11 cellular contexts compared by ENCODE assay signal in genomic region chr2:191231995-191232394, GRCh38. TPM values are rescaled to one million over a fixed set of nuclear protein-coding genes. Genes with fewer than 3 reads are reported as not detected.
DNase-seq lines count a peak whose midpoint lies in the region; ATAC-seq, FAIRE-seq and TF ChIP-seq lines count a peak whose summit lies in the region.
"Had no signal": no experiment of that assay in that cellular context is flagged by ENCODE, and none has a peak within 500 bp of the region (broad histone marks: within the 10 kb centered on the region; RNA-seq: fewer than 3 reads in every experiment).

No MANE protein-coding gene starts in this region.

- TF ChIP-seq EP300 in HepG2 (IDR thresholded peaks at IDR 0.05; ENCODE audit: low read depth in 2 of 2, low read length in 2 of 2), result no peak
- TF ChIP-seq EP300 in HepG2 (CRISPR knock-in tag; IDR thresholded peaks at IDR 0.05; ENCODE audit: borderline replicate concordance), result no peak

- TF ChIP-seq POLR2A in IMR-90 (IDR thresholded peaks at IDR 0.05; ENCODE audit: low read depth, low read length) (no peak), HepG2 (IDR thresholded peaks at IDR 0.05; ENCODE audit: insufficient read depth in 1 of 2, low read depth in 2 of 2, low read length in 2 of 2) (no peak)

- ATAC-seq in IMR-90 (ENCODE audit: low read depth) (peak; percentile 56), HepG2 (no peak; the same call in 2 of the 3 replicates), GM18870 (IDR thresholded peaks at IDR 0.05; ENCODE audit: unreplicated experiment) (no peak)

- H3K9ac ChIP-seq in IMR-90 (ENCODE audit: low read depth, low read length) (no peak overlapping the region), HepG2 (ENCODE audit: insufficient read depth, low read depth, low read length) (no peak overlapping the region)

- TF ChIP-seq CTCF in AG04449 (IDR thresholded peaks at IDR 0.05; ENCODE audit: insufficient read depth, low read length, missing control alignments) (peak; percentile 47), IMR-90 (conservative IDR thresholded peaks at IDR 0.05; ENCODE audit: low read depth, low read length) (peak; percentile 60), brain (conservative IDR thresholded peaks at IDR 0.05) (peak; percentile 51 to 71), HepG2 (CRISPR knock-in tag; IDR thresholded peaks at IDR 0.05) (peak; percentile 66)

- no peaks in the 10 kb centered on the region for H3K36me3 Mint-ChIP-seq in brain

- H2BK120ac ChIP-seq in IMR-90 (ENCODE audit: low read depth, low read length), result peak overlapping the region; percentile 15; the same call in 1 of the 2 replicates

- no peak overlapping the region; the same call in 1 of the 2 replicates for H4K5ac ChIP-seq in IMR-90 (ENCODE audit: low read depth, low read length)

- no peak overlapping the region for H2AK9ac ChIP-seq in IMR-90 (replicated peaks; ENCODE audit: low read depth, low read length, poor library complexity)

- POLR2A ChIA-PET in AG04449 (lab: Yijun Ruan, JAX), result no interaction called here
- POLR2A ChIA-PET in IMR-90 (lab: Charles Lee; ENCODE audit: unreplicated experiment), result no interaction called here
- POLR2A ChIA-PET in HepG2 (lab: Yijun Ruan, JAX), result no interaction called here

- H2BK15ac ChIP-seq in IMR-90 (ENCODE audit: low read depth, low read length), result 0 out of 3 replicates have a peak overlapping the region, but pooled peaks have one; percentile 71

- H2AFZ ChIP-seq in IMR-90 (replicated peaks; ENCODE audit: low read length, poor library complexity) (no peak overlapping the region), HepG2 (ENCODE audit: low read length) (no peak overlapping the region)

- H3K14ac ChIP-seq in IMR-90 (replicated peaks; ENCODE audit: low read depth, low read length), result no peak overlapping the region

- H3K27me3 ChIP-seq in IMR-90 (ENCODE audit: control insufficient read depth, insufficient read depth, low read length), result no peaks in the 10 kb centered on the region
- H3K27me3 ChIP-seq in HepG2 (ENCODE audit: control insufficient read depth in 1 of 2, insufficient read depth in 2 of 2, low read length in 2 of 2), result no peaks in the 10 kb centered on the region

- H3K23ac ChIP-seq in IMR-90 (ENCODE audit: low read depth, low read length), result no peak overlapping the region

- CTCF ChIA-PET in AG04449 (lab: Yijun Ruan, JAX) (interaction anchor here (0.6 to 3.2 kb wide), 17 partner anchors 8 to 290 kb away, joined by 3 to 37 read pairs (median 5); partner anchors contain the start of gene MYO1B), IMR-90 (lab: Yijun Ruan, JAX) (no interaction called here), HepG2 (lab: Yijun Ruan, JAX; ENCODE audit: low intra/inter-chr PET ratio, low total read pairs) (interaction anchor here (1.2 to 2.1 kb wide), 2 partner anchors 70 to 289 kb away, joined by 7 to 12 read pairs; no protein-coding TSS in a partner anchor)

- H3K4me3 ChIP-seq in AG04449 (ENCODE audit: low read depth, low read length), result no peak overlapping the region
- H3K4me3 ChIP-seq in IMR-90 (ENCODE audit: insufficient read depth, low read depth, low read length), result no peak overlapping the region
- H3K4me3 ChIP-seq in HepG2 (replicated peaks in 1 of 3; ENCODE audit: insufficient read depth in 1 of 3, low read depth in 2 of 3, low read length in 3 of 3), result no peak overlapping the region

- WGBS in IMR-90 (ENCODE audit: extremely low coverage in 2 of 2, insufficient read length in 1 of 2), 2 experiments, result no CpG with 5 or more reads among the region's 2 CpGs
- WGBS in HepG2 (ENCODE audit: low lambda C conversion rate), result 4% methylated on average over 2 of the region's 2 CpGs

- H3K9me1 ChIP-seq in IMR-90 (ENCODE audit: insufficient read depth, low read length), result peaks cover 3% of the 10 kb centered on the region; the same call in 1 of the 2 replicates

- H3K4me1 Mint-ChIP-seq in brain, result peaks cover 26% of the 10 kb centered on the region

- H4K20me1 ChIP-seq in IMR-90 (ENCODE audit: insufficient read depth, low read length), result no peaks in the 10 kb centered on the region
- H4K20me1 ChIP-seq in HepG2 (ENCODE audit: insufficient read depth, low read length), result no peaks in the 10 kb centered on the region

- intact Hi-C loops in IMR-90 (cut with micrococcal nuclease), result loop anchor here (5.0 kb wide), 2 partner anchors 65 to 270 kb away; no protein-coding TSS in a partner anchor
- intact Hi-C loops in HepG2 (cut with micrococcal nuclease; ENCODE audit: unreplicated experiment), result loop anchor here (1.0 to 2.0 kb wide), 3 partner anchors 70 to 289 kb away; no protein-coding TSS in a partner anchor

- in situ Hi-C loops in IMR-90 (cut with MboI; ENCODE audit: low sequenced_read_pairs) (no loop called here), HepG2 (cut with HindIII; ENCODE audit: extremely low pct_ligation_motif_present, low pct_unique_long_range_greater_than_20kb) (no loop called here)

- H3K18ac ChIP-seq in IMR-90 (ENCODE audit: low read depth, low read length), result peak overlapping the region; percentile 67

- H3K4me2 ChIP-seq in IMR-90 (ENCODE audit: low read depth, low read length), result peak overlapping the region; percentile 17
- H3K4me2 ChIP-seq in HepG2 (ENCODE audit: low read depth, low read length), result no peak overlapping the region

- dilution Hi-C loops in IMR-90 (cut with HindIII; ENCODE audit: low sequenced_read_pairs, unreplicated experiment), result no loop called here

- no peak overlapping the region for H4K8ac ChIP-seq in IMR-90 (ENCODE audit: low read depth in 2 of 2, low read length in 2 of 2)

- peaks cover 18% of the 10 kb centered on the region for H3K4me1 ChIP-seq in IMR-90 (ENCODE audit: control insufficient read depth, insufficient read depth, low read length)
- no peaks in the 10 kb centered on the region for H3K4me1 ChIP-seq in HepG2 (ENCODE audit: insufficient read depth, low read length)

- no peaks in the 10 kb centered on the region for H3K79me2 ChIP-seq in HepG2 (ENCODE audit: insufficient read depth, low read length)

- BruUV-seq in IMR-90 (replicated peaks; lab: Mats Ljungman, UMichigan) (no TSS peak), HepG2 (replicated peaks; lab: Mats Ljungman, UMichigan) (no TSS peak)

- H3K27ac ChIP-seq in IMR-90 (ENCODE audit: insufficient read depth, low read length), result no peak overlapping the region
- no peak overlapping the region for H3K27ac ChIP-seq in HepG2 (ENCODE audit: extremely low read length, insufficient read depth, low read length)

- DNase-seq in AG04449 (ENCODE audit: low read depth, low spot score) (no peak), IMR-90 (peak; percentile 48), HepG2 (ENCODE audit: low spot score) (no peak), ecto neural progenitor cell (ENCODE audit: low spot score) (no peak), NCI-H2196 (lab: John Stamatoyannopoulos, UW; ENCODE audit: unreplicated experiment) (no peak)
- DNase-seq in stimulated activated CD4-positive, alpha-beta T cell treated with anti-CD3 and anti-CD28 coated beads, Interleukin-4, amount 100 ng/mL, for 24 hours, result no peak
- DNase-seq: aorta, mesendoderm, NCI-H2171 treated with DMSO at 0.1 percent for 48 hours had no signal

- no peak overlapping the region for H3K4me3 Mint-ChIP-seq in brain

- no peak overlapping the region for H2AK5ac ChIP-seq in IMR-90 (ENCODE audit: low read depth, low read length)

- no peak overlapping the region for H3K4ac ChIP-seq in IMR-90 (ENCODE audit: low read depth, low read length)

- peak; percentile 60 for FAIRE-seq in HepG2 (lab: Jason Lieb, UNC)

- H3K27me3 Mint-ChIP-seq in brain, result peaks cover 7% of the 10 kb centered on the region

- H3K9me3 Mint-ChIP-seq in brain, result no peaks in the 10 kb centered on the region

- no peak overlapping the region for H2BK20ac ChIP-seq in IMR-90 (ENCODE audit: low read depth, low read length)

- peaks cover 0 to 5% of the 10 kb centered on the region in 2 experiments; a peak in 1 of 4 replicates for H3K79me1 ChIP-seq in IMR-90 (ENCODE audit: low read depth in 1 of 2, low read length in 2 of 2)

- H3K9me3 ChIP-seq in IMR-90 (ENCODE audit: control insufficient read depth, insufficient read depth, low read length) (no peaks in the 10 kb centered on the region), HepG2 (ENCODE audit: low read length) (no peaks in the 10 kb centered on the region)

- H3K56ac ChIP-seq in IMR-90 (ENCODE audit: extremely low read depth, insufficient read depth, low read length), result no peak overlapping the region

- no peaks in the 10 kb centered on the region for H3K36me3 ChIP-seq in IMR-90 (ENCODE audit: control insufficient read depth, insufficient read depth, low read length)
- no peaks in the 10 kb centered on the region for H3K36me3 ChIP-seq in HepG2 (replicated peaks in 1 of 2; ENCODE audit: control insufficient read depth in 1 of 2, insufficient read depth in 2 of 2, low read length in 2 of 2)

- no peak overlapping the region for H4K91ac ChIP-seq in IMR-90 (ENCODE audit: insufficient read depth, low read depth, low read length)

- TF ChIP-seq RAD21 in IMR-90 (IDR thresholded peaks at IDR 0.05; ENCODE audit: low read length) (peak; percentile 62), HepG2 (CRISPR knock-in tag; IDR thresholded peaks at IDR 0.05) (peak; percentile 69)

- H3K27ac Mint-ChIP-seq in brain, result peak overlapping the region in 3 of 5 experiments; percentile 6 to 35 (median 23)

- peak overlapping the region; percentile 43 for H2BK5ac ChIP-seq in IMR-90 (ENCODE audit: low read depth, low read length, poor library complexity, severe bottlenecking)

RNA-seq across cellular contexts. Expression of gene MYO1B, which starts 13.2 kb away (rescaled TPM):
- total RNA-seq in IMR-90 (2012; rRNA removed) (116 and 167 TPM in 2 replicates), HepG2 (2016; rRNA removed; fragmentation: Illumina TruSeq; extraction: Trizol) (89.8 and 134 TPM in 2 replicates)
- polyA plus RNA-seq in IMR-90 (2012; rRNA removed) (44.3 and 57.2 TPM in 2 replicates), brain (ENCODE audit: insufficient read depth, low read depth, low replicate concordance) (35.7 TPM), HepG2 (2011; rRNA removed) (29.5 and 36.9 TPM in 2 replicates)
- polyA plus RNA-seq in IMR-90 (2012; cell fraction: cytosol; rRNA removed), result 11.9 and 14.9 TPM in 2 replicates
- 10.3 and 68.5 TPM in 2 replicates for polyA plus RNA-seq in IMR-90 (2012; cell fraction: nucleus; rRNA removed; ENCODE audit: low replicate concordance)
- total RNA-seq in HepG2 (2016; cell fraction: cytosol; rRNA removed; fragmentation: Illumina TruSeq; extraction: Trizol; ENCODE audit: low read depth), result 6.6 and 8.5 TPM in 2 replicates
- 89.7 and 128 TPM in 2 replicates for total RNA-seq in HepG2 (2016; cell fraction: insoluble cytoplasmic fraction; rRNA removed; fragmentation: Illumina TruSeq; extraction: Trizol)
- 27.4 and 29.4 TPM in 2 replicates for total RNA-seq in HepG2 (2016; cell fraction: membrane; rRNA removed; fragmentation: Illumina TruSeq; extraction: Trizol)
- 108 and 113 TPM in 2 replicates for total RNA-seq in HepG2 (2016; cell fraction: nucleus; rRNA removed; fragmentation: Illumina TruSeq; extraction: Trizol)
- 14.6 and 19.2 TPM in 2 replicates for polyA plus RNA-seq in HepG2 (2011; cell fraction: cytosol; rRNA removed)
- polyA plus RNA-seq in HepG2 (2011; cell fraction: nucleus; rRNA removed), result 34.7 and 34.9 TPM in 2 replicates
- polyA plus RNA-seq in HepG2 (2012), result 29.4 and 36.8 TPM in 2 replicates
- polyA plus RNA-seq in HepG2 (2016; cell fraction: cytosol; fragmentation: Illumina TruSeq; extraction: Trizol; ENCODE audit: low read depth), result 2.2 and 2.6 TPM in 2 replicates
- 101 and 106 TPM in 2 replicates for polyA plus RNA-seq in HepG2 (2016; cell fraction: insoluble cytoplasmic fraction; fragmentation: Illumina TruSeq; extraction: Trizol; ENCODE audit: low read depth)
- polyA plus RNA-seq in HepG2 (2016; cell fraction: membrane; fragmentation: Illumina TruSeq; extraction: Trizol; ENCODE audit: low read depth), result 8.4 and 10.5 TPM in 2 replicates
- polyA plus RNA-seq in HepG2 (2016; cell fraction: nucleus; fragmentation: Illumina TruSeq; extraction: Trizol; ENCODE audit: insufficient read depth, low read depth), result 79.1 and 80.1 TPM in 2 replicates
- 12.3 and 50.8 TPM in 2 replicates for polyA minus RNA-seq in HepG2 (2011; rRNA and poly(A)+ RNA removed; ENCODE audit: low replicate concordance)
- 45.9 and 51.5 TPM in 2 replicates for polyA minus RNA-seq in HepG2 (2011; cell fraction: cytosol; rRNA and poly(A)+ RNA removed)
- polyA minus RNA-seq in HepG2 (2011; cell fraction: nucleus; rRNA and poly(A)+ RNA removed), result 155 and 169 TPM in 2 replicates
